ENCODE assay signal across 12 cellular contexts in genomic region chr1:43831866-43832654, GRCh38.
A peak's percentile ranks its signal among the peaks of the same experiment; 100 is the strongest.
DNase-seq lines count a peak whose midpoint lies in the region; ATAC-seq lines count a peak whose summit lies in the region.
"Had no signal": no experiment of that assay in that cellular context is flagged by ENCODE, and none has a peak within 500 bp of the region (broad histone marks: within the 10 kb centered on the region; RNA-seq: fewer than 3 reads in every experiment).

No MANE protein-coding gene starts in this region.

- H3K4me3 Mint-ChIP-seq in activated T-helper 1 cell treated with anti-CD3 and anti-CD28 coated beads, Interleukin-12 subunit alpha, Interleukin-12 subunit beta, Interleukin-2, Interleukin-4 antibody, amounts not matched to agents 30 ng/mL and 10 ng/mL and 1 ng/mL, durations not matched to agents 14 hours and 24 hours and 36 hours, result peak overlapping the region; percentile 1

- no peaks in the 10 kb centered on the region for H3K27me3 Mint-ChIP-seq in activated T-helper 1 cell treated with anti-CD3 and anti-CD28 coated beads, Interleukin-12 subunit alpha, Interleukin-12 subunit beta, Interleukin-2, Interleukin-4 antibody, amounts not matched to agents 30 ng/mL and 10 ng/mL and 1 ng/mL, durations not matched to agents 14 hours and 24 hours and 36 hours (ENCODE audit: insufficient read depth)

- H3K4me1 ChIP-seq in HAP-1, result peaks cover 44% of the 10 kb centered on the region

- peak overlapping the region; percentile 2 for H3K27ac Mint-ChIP-seq in activated T-helper 1 cell treated with anti-CD3 and anti-CD28 coated beads, Interleukin-12 subunit alpha, Interleukin-12 subunit beta, Interleukin-2, Interleukin-4 antibody, amounts not matched to agents 30 ng/mL and 10 ng/mL and 1 ng/mL, durations not matched to agents 14 hours and 24 hours and 36 hours

- no peaks in the 10 kb centered on the region for H3K9me3 ChIP-seq in HAP-1
- H3K9me3 ChIP-seq: MG63 had no signal

- H3K27me3 ChIP-seq in HAP-1 (ENCODE audit: low read depth), result no peaks in the 10 kb centered on the region
- H3K27me3 ChIP-seq: MG63 had no signal

- no peaks in the 10 kb centered on the region for H3K9me3 Mint-ChIP-seq in activated T-helper 1 cell treated with anti-CD3 and anti-CD28 coated beads, Interleukin-12 subunit alpha, Interleukin-12 subunit beta, Interleukin-2, Interleukin-4 antibody, amounts not matched to agents 30 ng/mL and 10 ng/mL and 1 ng/mL, durations not matched to agents 14 hours and 24 hours and 36 hours

- H3K4me3 ChIP-seq in Jurkat, Clone E6-1 (ENCODE audit: low read length), result no peak overlapping the region; the same call in 1 of the 2 replicates
- no peak overlapping the region for H3K4me3 ChIP-seq in HAP-1
- H3K4me3 ChIP-seq: MG63, smooth muscle cell had no signal

- ATAC-seq in GM21515 (IDR thresholded peaks at IDR 0.05; ENCODE audit: unreplicated experiment), result no peak

- H3K36me3 Mint-ChIP-seq in activated T-helper 1 cell treated with anti-CD3 and anti-CD28 coated beads, Interleukin-12 subunit alpha, Interleukin-12 subunit beta, Interleukin-2, Interleukin-4 antibody, amounts not matched to agents 30 ng/mL and 10 ng/mL and 1 ng/mL, durations not matched to agents 14 hours and 24 hours and 36 hours (ENCODE audit: low read depth), result peaks cover 4% of the 10 kb centered on the region

- DNase-seq in stimulated activated CD4-positive, alpha-beta T cell treated with anti-CD3 and anti-CD28 coated beads, Interleukin-12 subunit alpha, Interleukin-12 subunit beta, amount 100 ng/mL, for 48 hours (ENCODE audit: low read depth in 2 of 3, low spot score in 1 of 3), result peak in 2 of 3 donors; percentile 9 to 10
- DNase-seq in stimulated activated CD4-positive, alpha-beta T cell treated with anti-CD3 and anti-CD28 coated beads, Interleukin-4, amount 100 ng/mL, for 4 hours, result no peak
- peak; percentile 80 for DNase-seq in Jurkat, Clone E6-1 (ENCODE audit: low read depth, low spot score)
- no peak for DNase-seq in activated T-helper 1 cell treated with anti-CD3 and anti-CD28 coated beads, Interleukin-12 subunit alpha, Interleukin-12 subunit beta, Interleukin-2, Interleukin-4 antibody, amounts not matched to agents 30 ng/mL and 10 ng/mL and 1 ng/mL, durations not matched to agents 14 hours and 24 hours and 36 hours (ENCODE audit: low spot score)
- DNase-seq in NCI-H1105 treated with DMSO at 0.1 percent for 48 hours (lab: John Stamatoyannopoulos, UW) (no peak), HAP-1 (ENCODE audit: low spot score in 2 of 2) (no peak), iPS-NIHi11 (ENCODE audit: low spot score) (no peak)
- DNase-seq: hypothalamus, MG63, SHP77 treated with DMSO at 0.1 percent for 48 hours had no signal

- peaks cover 32% of the 10 kb centered on the region for H3K4me1 Mint-ChIP-seq in activated T-helper 1 cell treated with anti-CD3 and anti-CD28 coated beads, Interleukin-12 subunit alpha, Interleukin-12 subunit beta, Interleukin-2, Interleukin-4 antibody, amounts not matched to agents 30 ng/mL and 10 ng/mL and 1 ng/mL, durations not matched to agents 14 hours and 24 hours and 36 hours (ENCODE audit: low read depth)

- H3K36me3 ChIP-seq in HAP-1 (replicated peaks), result no peaks in the 10 kb centered on the region
- H3K36me3 ChIP-seq: MG63 had no signal

- in situ Hi-C loops in HAP-1 (cut with MboI; ENCODE audit: low sequenced_read_pairs), result no loop called here

- intact Hi-C loops in activated T-helper 1 cell treated with anti-CD3 and anti-CD28 coated beads, Interleukin-12 subunit alpha, Interleukin-12 subunit beta, Interleukin-2, Interleukin-4 antibody, amounts not matched to agents 30 ng/mL and 10 ng/mL and 1 ng/mL, durations not matched to agents 14 hours and 24 hours and 36 hours (cut with micrococcal nuclease), result loop anchor here (5.0 kb wide), 1 partner anchor 70 kb away; no protein-coding TSS in a partner anchor

Comparison
In these comparisons a context has a peak if more than half of its experiments do, and no peak if none do; other contexts are left out.
1. DNase-seq: peak in stimulated activated CD4-positive, alpha-beta T cell treated with anti-CD3 and anti-CD28 coated beads, Interleukin-12 subunit alpha, Interleukin-12 subunit beta, amount 100 ng/mL, for 48 hours (2 of 3) and Jurkat, Clone E6-1 (single experiment); none in stimulated activated CD4-positive, alpha-beta T cell treated with anti-CD3 and anti-CD28 coated beads, Interleukin-4, amount 100 ng/mL, for 4 hours (0 of 2), activated T-helper 1 cell treated with anti-CD3 and anti-CD28 coated beads, Interleukin-12 subunit alpha, Interleukin-12 subunit beta, Interleukin-2, Interleukin-4 antibody, amounts not matched to agents 30 ng/mL and 10 ng/mL and 1 ng/mL, durations not matched to agents 14 hours and 24 hours and 36 hours (single experiment), NCI-H1105 treated with DMSO at 0.1 percent for 48 hours (single experiment), HAP-1 (0 of 2) and iPS-NIHi11 (single experiment).